In the genomic region with DNA sequence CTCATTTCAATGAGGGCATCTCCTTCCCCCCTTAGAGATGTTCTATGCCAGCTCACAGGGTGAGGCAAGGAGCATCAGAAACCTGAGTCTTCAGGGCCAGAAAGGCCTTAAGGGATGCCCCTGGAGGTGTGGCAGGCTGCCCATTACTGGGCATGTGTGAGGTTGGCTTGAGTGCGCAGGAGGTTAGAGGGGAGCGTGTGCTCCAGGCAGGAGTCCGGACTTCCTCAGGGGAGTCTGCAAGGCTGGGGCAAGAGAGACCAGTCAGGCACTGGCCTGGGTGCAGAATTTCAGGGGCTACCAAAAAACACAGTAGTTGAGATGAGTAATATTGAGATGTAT, we compare ENCODE assay signal across 9 cellular contexts. TPM values are rescaled to one million over a fixed set of nuclear protein-coding genes. Genes with fewer than 3 reads are reported as not detected.
DNase-seq lines count a peak whose midpoint lies in the region; ATAC-seq and TF ChIP-seq lines count a peak whose summit lies in the region.
"Had no signal": no experiment of that assay in that cellular context is flagged by ENCODE, and none has a peak within 500 bp of the region (broad histone marks: within the 10 kb centered on the region; RNA-seq: fewer than 3 reads in every experiment).

No MANE protein-coding gene starts in this region.

- H3K79me2 ChIP-seq in fibroblast of lung (ENCODE audit: control insufficient read depth, insufficient read depth, low read length) (peaks cover 72% of the 10 kb centered on the region), Karpas-422 (ENCODE audit: low read length) (no peaks in the 10 kb centered on the region)

- no peak for TF ChIP-seq POLR2A in Peyer's patch (IDR thresholded peaks at IDR 0.05)

- no peak for ATAC-seq in psoas muscle
- no peak for ATAC-seq in HG03378 (IDR thresholded peaks at IDR 0.05; ENCODE audit: unreplicated experiment)
- no peak for ATAC-seq in HG03354 (IDR thresholded peaks at IDR 0.05; ENCODE audit: poor library complexity, severe bottlenecking, unreplicated experiment)
- no peak for ATAC-seq in GM18870 (IDR thresholded peaks at IDR 0.05; ENCODE audit: unreplicated experiment)

- H3K27ac ChIP-seq in Peyer's patch (peak overlapping the region in 3 of 4 donors; percentile 57 to 82 (median 62)), fibroblast of lung (ENCODE audit: insufficient read depth, low read length) (peak overlapping the region; percentile 85), psoas muscle (no peak overlapping the region), Karpas-422 (ENCODE audit: low read length) (no peak overlapping the region)

- no peaks in the 10 kb centered on the region for H3K9me3 ChIP-seq in ES-I3 (ENCODE audit: control insufficient read depth, insufficient read depth, low read length)
- peaks cover 0 to 3% (median 0%) of the 10 kb centered on the region in 4 donors for H3K9me3 ChIP-seq in Peyer's patch
- no peaks in the 10 kb centered on the region for H3K9me3 ChIP-seq in fibroblast of lung (ENCODE audit: control insufficient read depth, insufficient read depth, low read depth, low read length)
- H3K9me3 ChIP-seq in psoas muscle, result no peaks in the 10 kb centered on the region
- no peaks in the 10 kb centered on the region for H3K9me3 ChIP-seq in Karpas-422 (ENCODE audit: low read length)

- no peaks in the 10 kb centered on the region for H3K27me3 ChIP-seq in Peyer's patch
- no peaks in the 10 kb centered on the region for H3K27me3 ChIP-seq in fibroblast of lung (ENCODE audit: control insufficient read depth, insufficient read depth, low read length)
- H3K27me3 ChIP-seq in psoas muscle (ENCODE audit: insufficient read depth in 3 of 3, low read length in 2 of 3), result peaks cover 0 to 18% (median 10%) of the 10 kb centered on the region in 3 donors
- no peaks in the 10 kb centered on the region for H3K27me3 ChIP-seq in Karpas-422 (ENCODE audit: low read length)

- H3K4me2 ChIP-seq in fibroblast of lung (ENCODE audit: extremely low read depth, insufficient read depth, low read length) (peak overlapping the region; percentile 98), Karpas-422 (ENCODE audit: low read depth, low read length, poor library complexity, severe bottlenecking) (no peak overlapping the region)

- TF ChIP-seq CTCF in Peyer's patch (IDR thresholded peaks at IDR 0.05) (no peak), fibroblast of lung (conservative IDR thresholded peaks at IDR 0.05 in 1 of 2, IDR thresholded peaks at IDR 0.05 in 1 of 2; ENCODE audit: low read depth in 1 of 2, low read length in 2 of 2) (no peak), psoas muscle (IDR thresholded peaks at IDR 0.05) (no peak)

- intact Hi-C loops in psoas muscle (cut with DNase I), result no loop called here

- H3K4me1 ChIP-seq in ES-I3 (ENCODE audit: insufficient read depth, low read length) (peaks cover 27% of the 10 kb centered on the region), Peyer's patch (peaks cover 0 to 60% (median 10%) of the 10 kb centered on the region in 4 donors), fibroblast of lung (ENCODE audit: control insufficient read depth, extremely low read depth, insufficient read depth, low read length) (peaks cover 55% of the 10 kb centered on the region), psoas muscle (peaks cover 31% of the 10 kb centered on the region), Karpas-422 (ENCODE audit: low read length) (no peaks in the 10 kb centered on the region)

- WGBS in psoas muscle, 3 donors, result 60 to 88% (median 75%) methylated on average over 3 of the region's 3 CpGs

- H3K4me3 ChIP-seq in Peyer's patch (peak overlapping the region in 3 of 4 donors; percentile 44 to 78 (median 69)), fibroblast of lung (replicated peaks in 1 of 4; ENCODE audit: control extremely low read depth in 1 of 4, insufficient read depth in 1 of 4, low read depth in 3 of 4, low read length in 4 of 4) (peak overlapping the region; percentile 73 to 85 (median 82)), psoas muscle (peak overlapping the region; percentile 66), Karpas-422 (ENCODE audit: low read length) (no peak overlapping the region)

- no peak for DNase-seq in Peyer's patch
- DNase-seq in fibroblast of lung (ENCODE audit: low read depth in 2 of 2), result no peak
- peak in 1 of 2 donors; percentile 49 for DNase-seq in psoas muscle
- DNase-seq in Karpas-422, result no peak

- H2AFZ ChIP-seq in fibroblast of lung (ENCODE audit: low read length) (no peak overlapping the region), Karpas-422 (ENCODE audit: low read length) (no peak overlapping the region)

- H3K9ac ChIP-seq in ES-I3 (ENCODE audit: low read depth, low read length) (peak overlapping the region; percentile 81; the same call in 1 of the 2 replicates), fibroblast of lung (ENCODE audit: insufficient read depth, low read length) (peak overlapping the region; percentile 35), Karpas-422 (ENCODE audit: low read length) (no peak overlapping the region)

- H3K9me2 ChIP-seq in Karpas-422 (replicated peaks; ENCODE audit: insufficient read depth, low read length), result no peaks in the 10 kb centered on the region

- H4K20me1 ChIP-seq in fibroblast of lung (ENCODE audit: control insufficient read depth, extremely low read depth, insufficient read depth, low read length) (no peaks in the 10 kb centered on the region), Karpas-422 (ENCODE audit: insufficient read depth, low read depth, low read length) (0 out of 2 replicates have a peak, but pooled peaks cover 3% of the 10 kb centered on the region)

- no peaks in the 10 kb centered on the region for H3K36me3 ChIP-seq in ES-I3 (ENCODE audit: insufficient read depth, low read length)
- H3K36me3 ChIP-seq in Peyer's patch, result no peaks in the 10 kb centered on the region
- peaks cover 2% of the 10 kb centered on the region for H3K36me3 ChIP-seq in fibroblast of lung (ENCODE audit: control insufficient read depth, insufficient read depth, low read length)
- H3K36me3 ChIP-seq in psoas muscle (ENCODE audit: insufficient read depth in 1 of 2, low read depth in 1 of 2), result no peaks in the 10 kb centered on the region
- no peaks in the 10 kb centered on the region for H3K36me3 ChIP-seq in Karpas-422 (ENCODE audit: insufficient read depth, low read length)

RNA-seq across cellular contexts. Expression of a gene that starts 1.9 kb away (rescaled TPM):
- total RNA-seq in Peyer's patch, result 1 to 10 TPM; 1.8 to 8.3 (median 5.4) TPM
- total RNA-seq in fibroblast of lung, result 65.6 and 91.4 TPM in 2 replicates
- polyA plus RNA-seq in fibroblast of lung, result 163 and 188 TPM in 2 replicates
- polyA plus RNA-seq in fibroblast of lung (2012), result 252 and 290 TPM in 2 replicates
- 596 and 875 TPM in 2 replicates for polyA minus RNA-seq in fibroblast of lung (ENCODE audit: low replicate concordance)
- total RNA-seq in psoas muscle, result 1 to 10 TPM; 5.1 to 8.7 (median 6.3) TPM
- 1 to 10 TPM; 1.6 to 5.1 (median 4.3) TPM for polyA plus RNA-seq in psoas muscle
- total RNA-seq in Karpas-422 (2014; rRNA removed; shearing (Covaris generic); ENCODE audit: low replicate concordance), result not detected in 2 replicates

RNA-seq across cellular contexts. Expression of a gene that starts 54.8 kb away (rescaled TPM):
- total RNA-seq in Peyer's patch, result not detected
- not detected in 2 replicates for total RNA-seq in fibroblast of lung
- not detected in 2 replicates for polyA plus RNA-seq in fibroblast of lung
- polyA plus RNA-seq in fibroblast of lung (2012), result not detected in 2 replicates
- polyA minus RNA-seq in fibroblast of lung (ENCODE audit: low replicate concordance), result not detected in 2 replicates
- not detected for total RNA-seq in psoas muscle
- not detected for polyA plus RNA-seq in psoas muscle
- total RNA-seq in Karpas-422 (2014; rRNA removed; shearing (Covaris generic); ENCODE audit: low replicate concordance), result not detected in 2 replicates
- total RNA-seq: lung microvascular endothelial cell had no signal

Comparison
In these comparisons a context has a peak if more than half of its experiments do, and no peak if none do; other contexts are left out.
1. H3K27ac ChIP-seq: peak in Peyer's patch (3 of 4) and fibroblast of lung (single experiment); none in psoas muscle (single experiment) and Karpas-422 (single experiment).